8 cellular contexts compared by ENCODE assay signal in genomic region chr17:75323043-75323591, GRCh38. TPM values are rescaled to one million over a fixed set of nuclear protein-coding genes. Genes with fewer than 3 reads are reported as not detected.
DNase-seq lines count a peak whose midpoint lies in the region; ATAC-seq and TF ChIP-seq lines count a peak whose summit lies in the region.

No MANE protein-coding gene starts in this region.

- H4K5ac ChIP-seq in IMR-90 (ENCODE audit: low read depth, low read length), result no peak overlapping the region

- POLR2A ChIA-PET in Caco-2 (lab: Charles Lee), result interaction anchor here (0.5 to 0.7 kb wide), 4 partner anchors 34 to 1120 kb away, joined by 3 to 8 read pairs (median 4); partner anchors contain the start of genes GRB2 and LLGL2
- POLR2A ChIA-PET in IMR-90 (lab: Charles Lee; ENCODE audit: unreplicated experiment), result interaction anchor here (0.7 kb wide), 1 partner anchor 15 kb away, joined by 17 read pairs; no protein-coding TSS in a partner anchor

- no peak overlapping the region for H2AK9ac ChIP-seq in IMR-90 (replicated peaks; ENCODE audit: low read depth, low read length, poor library complexity)

- H3K9me3 Mint-ChIP-seq in Caco-2 (ENCODE audit: unreplicated experiment) (no peaks in the 10 kb centered on the region), endothelial cell (ENCODE audit: unreplicated experiment) (no peaks in the 10 kb centered on the region)

- H2BK20ac ChIP-seq in IMR-90 (ENCODE audit: low read depth, low read length), result no peak overlapping the region

- H2BK5ac ChIP-seq in IMR-90 (ENCODE audit: low read depth, low read length, poor library complexity, severe bottlenecking), result no peak overlapping the region

- no peak overlapping the region for H3K4me2 ChIP-seq in IMR-90 (ENCODE audit: low read depth, low read length)

- no peak overlapping the region for H3K4ac ChIP-seq in IMR-90 (ENCODE audit: low read depth, low read length)

- peaks cover 9 to 55% of the 10 kb centered on the region in 2 experiments for H3K79me1 ChIP-seq in IMR-90 (ENCODE audit: low read depth in 1 of 2, low read length in 2 of 2)

- no CpG with 5 or more reads among the region's 6 CpGs for WGBS in IMR-90 (ENCODE audit: extremely low coverage in 2 of 2, insufficient read length in 1 of 2), 2 experiments

- no peak overlapping the region for H2BK15ac ChIP-seq in IMR-90 (ENCODE audit: low read depth, low read length)

- H3K27me3 ChIP-seq in Caco-2 (replicated peaks; ENCODE audit: control insufficient read depth, insufficient read depth, low read length) (no peaks in the 10 kb centered on the region), IMR-90 (ENCODE audit: control insufficient read depth, insufficient read depth, low read length) (no peaks in the 10 kb centered on the region), NT2/D1 (ENCODE audit: insufficient read depth, insufficient read length) (no peaks in the 10 kb centered on the region)

- H3K27ac Mint-ChIP-seq in Caco-2 (ENCODE audit: unreplicated experiment), result no peak overlapping the region
- peak overlapping the region; percentile 30 for H3K27ac Mint-ChIP-seq in endothelial cell (ENCODE audit: unreplicated experiment)

- CTCF ChIA-PET in Caco-2 (lab: Charles Lee), result interaction anchor here (0.6 to 2.3 kb wide), 17 partner anchors 18 to 582 kb away, joined by 3 to 15 read pairs (median 7); partner anchors contain the start of genes GRB2, MIF4GD, MRPL38 and SLC25A19
- CTCF ChIA-PET in IMR-90 (lab: Yijun Ruan, JAX), result interaction anchor here (0.6 to 1.8 kb wide), 12 partner anchors 19 to 164 kb away, joined by 3 to 14 read pairs (median 4); no protein-coding TSS in a partner anchor

- H4K91ac ChIP-seq in IMR-90 (ENCODE audit: insufficient read depth, low read depth, low read length), result no peak overlapping the region

- H3K14ac ChIP-seq in IMR-90 (replicated peaks; ENCODE audit: low read depth, low read length), result no peak overlapping the region

- peaks cover 10% of the 10 kb centered on the region; the same call in 1 of the 2 replicates for H3K9me1 ChIP-seq in IMR-90 (ENCODE audit: insufficient read depth, low read length)

- dilution Hi-C loops in IMR-90 (cut with HindIII; ENCODE audit: low sequenced_read_pairs, unreplicated experiment), result no loop called here

- no peak overlapping the region for H3K23ac ChIP-seq in IMR-90 (ENCODE audit: low read depth, low read length)

- in situ Hi-C loops in IMR-90 (cut with MboI; ENCODE audit: low sequenced_read_pairs), result loop anchor here (5.0 kb wide), 1 partner anchor 89 kb away; no protein-coding TSS in a partner anchor

- H3K27ac ChIP-seq in IMR-90 (ENCODE audit: insufficient read depth, low read length), result no peak overlapping the region

- H3K9ac ChIP-seq in IMR-90 (ENCODE audit: low read depth, low read length) (no peak overlapping the region), NT2/D1 (ENCODE audit: insufficient read length, low read depth) (no peak overlapping the region)

- TF ChIP-seq CTCF in Caco-2 (IDR thresholded peaks at IDR 0.05; ENCODE audit: insufficient read depth in 1 of 2, low read depth in 1 of 2, low read length in 1 of 2, severe bottlenecking in 1 of 2, unreplicated experiment in 1 of 2), result peak; percentile 76 to 81
- peak; percentile 80 for TF ChIP-seq CTCF in IMR-90 (conservative IDR thresholded peaks at IDR 0.05; ENCODE audit: low read depth, low read length)
- peak; percentile 82 for TF ChIP-seq CTCF in endothelial cell (IDR thresholded peaks at IDR 0.05; ENCODE audit: unreplicated experiment)

- DNase-seq in Caco-2 (peak; percentile 88 to 90), IMR-90 (peak; percentile 86), NT2/D1 (ENCODE audit: low read depth, low spot score) (peak; percentile 66), endothelial cell (ENCODE audit: low spot score) (peak; percentile 89), mucosa of gallbladder (ENCODE audit: low spot score) (peak; percentile 90)
- peak; percentile 81 for DNase-seq in activated CD8-positive, alpha-beta memory T cell treated with anti-CD3 and anti-CD28 coated beads, Interleukin-2, amount 50 U/mL, for 1 hour (ENCODE audit: extremely low read depth)
- DNase-seq in stimulated activated CD8-positive, alpha-beta memory T cell treated with anti-CD3 and anti-CD28 coated beads, Interleukin-4, amount 100 ng/mL, for 48 hours, result peak; percentile 97

- TF ChIP-seq RAD21 in IMR-90 (IDR thresholded peaks at IDR 0.05; ENCODE audit: low read length), result peak; percentile 83

- H3K36me3 ChIP-seq in Caco-2 (ENCODE audit: control insufficient read depth, insufficient read depth, low read length), result peaks cover 3% of the 10 kb centered on the region
- peaks cover 37% of the 10 kb centered on the region for H3K36me3 ChIP-seq in IMR-90 (ENCODE audit: control insufficient read depth, insufficient read depth, low read length)
- H3K36me3 ChIP-seq in NT2/D1 (ENCODE audit: insufficient read depth, insufficient read length, low read length), result peaks cover 49% of the 10 kb centered on the region

- H2AFZ ChIP-seq in IMR-90 (replicated peaks; ENCODE audit: low read length, poor library complexity), result no peak overlapping the region

- intact Hi-C loops in Caco-2 (cut with micrococcal nuclease; ENCODE audit: unreplicated experiment) (loop anchor here (1.0 kb wide), 2 partner anchors 81 to 89 kb away; no protein-coding TSS in a partner anchor), IMR-90 (cut with micrococcal nuclease) (loop anchor here (1.0 to 2.0 kb wide), 3 partner anchors 70 to 90 kb away; no protein-coding TSS in a partner anchor)

- peak; percentile 82 for ATAC-seq in IMR-90 (ENCODE audit: low read depth)
- ATAC-seq in GM21825 (IDR thresholded peaks at IDR 0.05; ENCODE audit: unreplicated experiment), result no peak

- no peak overlapping the region for H3K4me3 Mint-ChIP-seq in Caco-2 (ENCODE audit: unreplicated experiment)
- H3K4me3 Mint-ChIP-seq in endothelial cell (ENCODE audit: unreplicated experiment), result no peak overlapping the region

- 0 out of 2 replicates have a peak, but pooled peaks have one; percentile 23 for TF ChIP-seq POLR2A in IMR-90 (IDR thresholded peaks at IDR 0.05; ENCODE audit: low read depth, low read length)

- no peaks in the 10 kb centered on the region for H3K9me3 ChIP-seq in Caco-2
- no peaks in the 10 kb centered on the region for H3K9me3 ChIP-seq in IMR-90 (ENCODE audit: control insufficient read depth, insufficient read depth, low read length)
- no peaks in the 10 kb centered on the region for H3K9me3 ChIP-seq in NT2/D1 (ENCODE audit: insufficient read depth, low read length)

- H3K56ac ChIP-seq in IMR-90 (ENCODE audit: extremely low read depth, insufficient read depth, low read length), result no peak overlapping the region

- H3K36me3 Mint-ChIP-seq in Caco-2 (ENCODE audit: insufficient read depth, unreplicated experiment) (peaks cover 86% of the 10 kb centered on the region), endothelial cell (ENCODE audit: low read depth, unreplicated experiment) (peaks cover 9% of the 10 kb centered on the region)

- no peak overlapping the region for H2AK5ac ChIP-seq in IMR-90 (ENCODE audit: low read depth, low read length)

- peaks cover 24% of the 10 kb centered on the region; the same call in 1 of the 2 replicates for H4K20me1 ChIP-seq in IMR-90 (ENCODE audit: insufficient read depth, low read length)

- 0 out of 2 replicates have a peak, but pooled peaks cover 5% of the 10 kb centered on the region for H3K4me1 ChIP-seq in Caco-2
- peaks cover 5% of the 10 kb centered on the region for H3K4me1 ChIP-seq in IMR-90 (ENCODE audit: control insufficient read depth, insufficient read depth, low read length)
- H3K4me1 ChIP-seq in NT2/D1 (ENCODE audit: insufficient read depth, insufficient read length), result peaks cover 12% of the 10 kb centered on the region

- no peak overlapping the region for H3K18ac ChIP-seq in IMR-90 (ENCODE audit: low read depth, low read length)

- no peak overlapping the region for H2BK120ac ChIP-seq in IMR-90 (ENCODE audit: low read depth, low read length)

- BruUV-seq in Caco-2 (replicated peaks; lab: Mats Ljungman, UMichigan) (no TSS peak), IMR-90 (replicated peaks; lab: Mats Ljungman, UMichigan) (no TSS peak)

- H3K27me3 Mint-ChIP-seq in Caco-2 (ENCODE audit: insufficient read depth, unreplicated experiment) (no peaks in the 10 kb centered on the region), endothelial cell (ENCODE audit: unreplicated experiment) (peaks cover 5% of the 10 kb centered on the region)

- no peak overlapping the region for H3K4me3 ChIP-seq in Caco-2 (ENCODE audit: low read depth, low read length)
- H3K4me3 ChIP-seq in IMR-90 (ENCODE audit: insufficient read depth, low read depth, low read length), result no peak overlapping the region
- no peak overlapping the region for H3K4me3 ChIP-seq in NT2/D1 (ENCODE audit: insufficient read length, low read depth)

- H3K4me1 Mint-ChIP-seq in Caco-2 (ENCODE audit: low read depth, unreplicated experiment) (no peaks in the 10 kb centered on the region), endothelial cell (ENCODE audit: unreplicated experiment) (peaks cover 24% of the 10 kb centered on the region)

- no peak overlapping the region for H4K8ac ChIP-seq in IMR-90 (ENCODE audit: low read depth in 2 of 2, low read length in 2 of 2)

TF ChIP-seq in IMR-90, 13 proteins besides CTCF, POLR2A, EP300 and RAD21:
- no peak for TF ChIP-seq FOS (IDR thresholded peaks at IDR 0.05; ENCODE audit: low read depth, low read length)
- peak; percentile 96 for TF ChIP-seq SMC3 (IDR thresholded peaks at IDR 0.05; ENCODE audit: low read depth, low read length)

RNA-seq across cellular contexts. Expression of gene SLC25A19, which starts 33.9 kb away (rescaled TPM):
- total RNA-seq in Caco-2 (2022), result 29.8 and 33.6 TPM in 2 replicates
- total RNA-seq in IMR-90 (2012; rRNA removed), result 8.3 and 9.1 TPM in 2 replicates
- polyA plus RNA-seq in IMR-90 (2012; rRNA removed), result 9.2 and 10.1 TPM in 2 replicates
- polyA plus RNA-seq in IMR-90 (2012; cell fraction: cytosol; rRNA removed), result 6.8 and 8.2 TPM in 2 replicates
- polyA plus RNA-seq in IMR-90 (2012; cell fraction: nucleus; rRNA removed; ENCODE audit: low replicate concordance), result 7.1 and 9.9 TPM in 2 replicates
- 2.9 TPM for total RNA-seq in endothelial cell (ENCODE audit: unreplicated experiment)
- 17.0 TPM for total RNA-seq in mucosa of gallbladder

RNA-seq across cellular contexts. Expression of gene MIF4GD, which starts 52.1 kb away (rescaled TPM):
- 27.0 and 27.3 TPM in 2 replicates for total RNA-seq in Caco-2 (2022)
- total RNA-seq in IMR-90 (2012; rRNA removed), result 3.3 and 4.1 TPM in 2 replicates
- polyA plus RNA-seq in IMR-90 (2012; rRNA removed), result 6.9 and 7.7 TPM in 2 replicates
- polyA plus RNA-seq in IMR-90 (2012; cell fraction: cytosol; rRNA removed), result 7.9 and 11.1 TPM in 2 replicates
- 5.9 and 6.9 TPM in 2 replicates for polyA plus RNA-seq in IMR-90 (2012; cell fraction: nucleus; rRNA removed; ENCODE audit: low replicate concordance)
- 15.7 TPM for total RNA-seq in endothelial cell (ENCODE audit: unreplicated experiment)
- 25.5 TPM for total RNA-seq in mucosa of gallbladder
